19 cellular contexts compared by ENCODE assay signal in genomic region chr2:111135237-111135909, GRCh38.
"Had no signal": no experiment of that assay in that cellular context is flagged by ENCODE, and none has a peak within 500 bp of the region (broad histone marks: within the 10 kb centered on the region; RNA-seq: fewer than 3 reads in every experiment).

No MANE protein-coding gene starts in this region.

- DNase-seq: activated B cell treated with CpG ODN at 0.5 μM for 24 hours; activated CD4-positive, alpha-beta T cell treated with anti-CD3 and anti-CD28 coated beads, Interleukin-2, amount 50 U/mL, for 1 hour; activated CD8-positive, alpha-beta T cell treated with anti-CD3 and anti-CD28 coated beads for 36 hours; activated gamma-delta T cell treated with Interleukin-2 at 50 U/mL for 16 hours; activated naive CD4-positive, alpha-beta T cell treated with anti-CD3 and anti-CD28 coated beads, Interleukin-2, amount 50 U/mL, for 16 hours; activated T-cell treated with anti-CD3 and anti-CD28 coated beads, Interleukin-2, amount 50 U/mL, for 4 hours; amygdala; foreskin fibroblast; occipital lobe; stimulated activated CD4-positive, alpha-beta T cell treated with anti-CD3 and anti-CD28 coated beads, Interleukin-2, amount 100 ng/mL, for 48 hours; stimulated activated naive CD4-positive, alpha-beta T cell treated with Interleukin-2 at 50 U/mL for 16 hours; transverse colon had no signal

- H3K4me3 ChIP-seq: transverse colon, uterus had no signal

- H3K9ac ChIP-seq: parathyroid adenoma had no signal

- H3K4me1 ChIP-seq: uterus had no signal

- H3K27me3 Mint-ChIP-seq: activated B cell treated with CpG ODN at 0.5 μM for 24 hours; activated CD8-positive, alpha-beta T cell treated with anti-CD3 and anti-CD28 coated beads for 36 hours; activated T-helper 17 cell treated with anti-CD3 and anti-CD28 coated beads, Interleukin-2, amount 50 U/mL, for 72 hours; central memory CD8-positive, alpha-beta T cell; dendritic cell treated with granulocyte-macrophage colony-stimulating factor and Interleukin-4, amounts not matched to agents 40 ng/mL and 50 ng/mL, for 4 days had no signal

- H3K27me3 ChIP-seq: transverse colon, uterus had no signal

- H2AFZ ChIP-seq: parathyroid adenoma had no signal

- H3K4me3 Mint-ChIP-seq: activated B cell treated with CpG ODN at 0.5 μM for 24 hours; activated CD8-positive, alpha-beta T cell treated with anti-CD3 and anti-CD28 coated beads for 36 hours; activated T-cell treated with anti-CD3 and anti-CD28 coated beads, Interleukin-2, amount 50 U/mL, for 4 hours; activated T-helper 17 cell treated with anti-CD3 and anti-CD28 coated beads, Interleukin-2, amount 50 U/mL, for 72 hours; central memory CD8-positive, alpha-beta T cell; dendritic cell treated with granulocyte-macrophage colony-stimulating factor and Interleukin-4, amounts not matched to agents 40 ng/mL and 50 ng/mL, for 4 days; endodermal cell had no signal

- H3K27ac Mint-ChIP-seq: activated B cell treated with CpG ODN at 0.5 μM for 24 hours; activated CD8-positive, alpha-beta T cell treated with anti-CD3 and anti-CD28 coated beads for 36 hours; activated T-helper 17 cell treated with anti-CD3 and anti-CD28 coated beads, Interleukin-2, amount 50 U/mL, for 72 hours; dendritic cell treated with granulocyte-macrophage colony-stimulating factor and Interleukin-4, amounts not matched to agents 40 ng/mL and 50 ng/mL, for 4 days; endodermal cell had no signal

- ATAC-seq: activated CD8-positive, alpha-beta T cell treated with anti-CD3 and anti-CD28 coated beads for 36 hours; activated T-cell treated with anti-CD3 and anti-CD28 coated beads, Interleukin-2, amount 50 U/mL, for 4 hours; activated T-helper 17 cell treated with anti-CD3 and anti-CD28 coated beads, Interleukin-2, amount 50 U/mL, for 72 hours; esophagus mucosa had no signal

- H3K9me3 ChIP-seq: transverse colon, uterus had no signal

- H3K27ac ChIP-seq: parathyroid adenoma, transverse colon, uterus had no signal

- H3K9me3 Mint-ChIP-seq: activated B cell treated with CpG ODN at 0.5 μM for 24 hours; activated CD8-positive, alpha-beta T cell treated with anti-CD3 and anti-CD28 coated beads for 36 hours; activated T-cell treated with anti-CD3 and anti-CD28 coated beads, Interleukin-2, amount 50 U/mL, for 4 hours; activated T-helper 17 cell treated with anti-CD3 and anti-CD28 coated beads, Interleukin-2, amount 50 U/mL, for 72 hours; central memory CD8-positive, alpha-beta T cell; dendritic cell treated with granulocyte-macrophage colony-stimulating factor and Interleukin-4, amounts not matched to agents 40 ng/mL and 50 ng/mL, for 4 days; endodermal cell had no signal
